In the genomic region with DNA sequence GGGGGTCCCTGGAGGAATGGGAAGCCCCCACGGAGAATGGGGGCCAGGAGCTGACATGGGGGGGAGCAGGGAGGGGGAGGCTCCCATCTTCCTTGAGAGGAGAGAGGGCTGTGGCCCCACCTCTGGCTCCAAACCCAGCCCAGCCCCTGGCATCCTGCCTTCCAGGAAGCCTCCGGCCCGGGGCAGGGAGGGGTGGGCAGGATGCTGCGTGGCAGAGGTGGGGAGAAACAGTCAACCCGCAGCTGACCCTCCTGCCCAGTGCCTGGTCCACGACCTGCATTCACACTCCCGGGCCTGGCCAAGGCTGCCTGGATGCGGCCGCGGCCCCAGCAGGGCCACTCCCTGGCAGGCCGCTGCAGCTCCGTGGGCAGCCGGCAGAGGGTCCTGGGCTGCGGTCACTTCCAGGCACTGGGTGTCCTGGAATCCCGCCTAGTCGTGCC, we compare ENCODE assay signal across 14 cellular contexts. TPM values are rescaled to one million over a fixed set of nuclear protein-coding genes. Genes with fewer than 3 reads are reported as not detected.
DNase-seq lines count a peak whose midpoint lies in the region; ATAC-seq and TF ChIP-seq lines count a peak whose summit lies in the region.
"Had no signal": no experiment of that assay in that cellular context is flagged by ENCODE, and none has a peak within 500 bp of the region (broad histone marks: within the 10 kb centered on the region; RNA-seq: fewer than 3 reads in every experiment).

No MANE protein-coding gene starts in this region.

- H3K36me3 ChIP-seq in psoas muscle (ENCODE audit: insufficient read depth in 1 of 2, low read depth in 1 of 2) (no peaks in the 10 kb centered on the region), smooth muscle cell (ENCODE audit: low read depth) (no peaks in the 10 kb centered on the region)

- WGBS in psoas muscle, 3 donors: 25 to 41% (median 41%) methylated on average over 15 to 16 of the region's 16 CpGs
- 81% methylated on average over 13 of the region's 16 CpGs for WGBS in smooth muscle cell (ENCODE audit: low lambda C conversion rate)

- peaks cover 0 to 41% (median 12%) of the 10 kb centered on the region in 3 donors for H3K27me3 ChIP-seq in psoas muscle (ENCODE audit: insufficient read depth in 3 of 3, low read length in 2 of 3)
- H3K27me3 ChIP-seq in smooth muscle cell (ENCODE audit: low read depth): peaks cover 53% of the 10 kb centered on the region

- peaks cover 21 to 32% of the 10 kb centered on the region in 2 donors for H3K27me3 Mint-ChIP-seq in natural killer cell treated with Interleukin-12 subunit alpha and Interleukin-12 subunit beta and Interleukin-15 and Interleukin-18, amount 100 ng/mL, for 72 hours
- H3K27me3 Mint-ChIP-seq in natural killer cell (ENCODE audit: low read depth in 2 of 2): peaks cover 24 to 36% of the 10 kb centered on the region in 2 donors

- ATAC-seq in natural killer cell treated with Interleukin-12 subunit alpha and Interleukin-12 subunit beta and Interleukin-15 and Interleukin-18, amount 100 ng/mL, for 72 hours: no peak
- no peak for ATAC-seq in natural killer cell
- ATAC-seq in left cardiac atrium: peak in 1 of 2 donors; percentile 2
- no peak for ATAC-seq in psoas muscle

- no peak overlapping the region for H3K4me2 ChIP-seq in smooth muscle cell
- H3K4me2 ChIP-seq: KMS-11 had no signal

- H3K4me1 ChIP-seq in psoas muscle: peaks cover 3% of the 10 kb centered on the region
- peaks cover 17% of the 10 kb centered on the region for H3K4me1 ChIP-seq in smooth muscle cell (ENCODE audit: low read depth)

- intact Hi-C loops in natural killer cell (cut with micrococcal nuclease): no loop called here
- intact Hi-C loops in left cardiac atrium (cut with DNase I): no loop called here
- intact Hi-C loops in psoas muscle (cut with DNase I): loop anchor here in 1 of 2 donors (10.0 kb wide), 1 partner anchor 138 kb away; no protein-coding TSS in a partner anchor

- no peak overlapping the region for H2AFZ ChIP-seq in smooth muscle cell (ENCODE audit: low read depth)

- DNase-seq in natural killer cell treated with Interleukin-12 subunit alpha and Interleukin-12 subunit beta and Interleukin-15 and Interleukin-18, amount 100 ng/mL, for 72 hours (ENCODE audit: low spot score): no peak
- DNase-seq in natural killer cell: no peak
- peak; percentile 59 for DNase-seq in left cardiac atrium
- no peak for DNase-seq in psoas muscle
- no peak for DNase-seq in cerebellar nuclear complex (lab: John Stamatoyannopoulos, UW)
- no peak for DNase-seq in NCI-H2171 (lab: John Stamatoyannopoulos, UW)
- DNase-seq in smooth muscle cell (lab: John Stamatoyannopoulos, UW; ENCODE audit: unreplicated experiment): no peak
- DNase-seq in GM03348 (ENCODE audit: low spot score): no peak
- DNase-seq: activated CD4-positive, alpha-beta T cell treated with anti-CD3 and anti-CD28 coated beads for 4 hours; mesenchymal stem cell; NCI-H1694 treated with DMSO at 0.1 percent for 48 hours; SW 1271 had no signal

- H3K4me3 ChIP-seq in psoas muscle (peak overlapping the region; percentile 55), smooth muscle cell (no peak overlapping the region)

- no peak overlapping the region for H3K9ac ChIP-seq in smooth muscle cell (ENCODE audit: low read depth)
- H3K9ac ChIP-seq: KMS-11 had no signal

- H3K4me1 Mint-ChIP-seq in natural killer cell treated with Interleukin-12 subunit alpha and Interleukin-12 subunit beta and Interleukin-15 and Interleukin-18, amount 100 ng/mL, for 72 hours (ENCODE audit: low read depth in 2 of 2): peaks cover 13 to 18% of the 10 kb centered on the region in 2 donors
- peaks cover 12 to 22% of the 10 kb centered on the region in 2 donors for H3K4me1 Mint-ChIP-seq in natural killer cell

- H3K9me3 ChIP-seq in psoas muscle: no peaks in the 10 kb centered on the region
- no peaks in the 10 kb centered on the region for H3K9me3 ChIP-seq in smooth muscle cell (replicated peaks; ENCODE audit: low read depth)

- peaks cover 4% of the 10 kb centered on the region for H3F3A ChIP-seq in smooth muscle cell (ENCODE audit: low read depth)

- no peaks in the 10 kb centered on the region for H3K79me2 ChIP-seq in smooth muscle cell (ENCODE audit: low read depth)

- H3K27ac ChIP-seq in psoas muscle (peak overlapping the region; percentile 36), smooth muscle cell (ENCODE audit: low read depth) (no peak overlapping the region)
- H3K27ac ChIP-seq: KMS-11 had no signal

- H4K20me1 ChIP-seq in smooth muscle cell (ENCODE audit: low read depth): no peaks in the 10 kb centered on the region

- H3K4me3 Mint-ChIP-seq in natural killer cell treated with Interleukin-12 subunit alpha and Interleukin-12 subunit beta and Interleukin-15 and Interleukin-18, amount 100 ng/mL, for 72 hours: peak overlapping the region; percentile 46
- no peak overlapping the region for H3K4me3 Mint-ChIP-seq in natural killer cell

- H3K9me3 Mint-ChIP-seq in natural killer cell treated with Interleukin-12 subunit alpha and Interleukin-12 subunit beta and Interleukin-15 and Interleukin-18, amount 100 ng/mL, for 72 hours: no peaks in the 10 kb centered on the region
- no peaks in the 10 kb centered on the region for H3K9me3 Mint-ChIP-seq in natural killer cell
- H3K9me3 Mint-ChIP-seq: activated naive CD4-positive, alpha-beta T cell treated with anti-CD3 and anti-CD28 coated beads, Interleukin-2, amount 50 U/mL, for 24 hours had no signal

- TF ChIP-seq CTCF in natural killer cell (IDR thresholded peaks at IDR 0.05) (no peak), psoas muscle (IDR thresholded peaks at IDR 0.05) (peak; percentile 14), smooth muscle cell (IDR thresholded peaks at IDR 0.05; ENCODE audit: borderline replicate concordance, insufficient read depth, poor library complexity, severe bottlenecking) (no peak)

- no peak overlapping the region for H3K27ac Mint-ChIP-seq in natural killer cell treated with Interleukin-12 subunit alpha and Interleukin-12 subunit beta and Interleukin-15 and Interleukin-18, amount 100 ng/mL, for 72 hours
- H3K27ac Mint-ChIP-seq in natural killer cell: no peak overlapping the region

- no peaks in the 10 kb centered on the region for H3K36me3 Mint-ChIP-seq in natural killer cell treated with Interleukin-12 subunit alpha and Interleukin-12 subunit beta and Interleukin-15 and Interleukin-18, amount 100 ng/mL, for 72 hours
- H3K36me3 Mint-ChIP-seq in natural killer cell: no peaks in the 10 kb centered on the region
- H3K36me3 Mint-ChIP-seq: activated naive CD4-positive, alpha-beta T cell treated with anti-CD3 and anti-CD28 coated beads, Interleukin-2, amount 50 U/mL, for 24 hours had no signal

RNA-seq across cellular contexts. Expression of a gene that starts 39.0 kb away (rescaled TPM):
- not detected for total RNA-seq in natural killer cell treated with Interleukin-12 subunit alpha and Interleukin-12 subunit beta and Interleukin-15 and Interleukin-18, amount 100 ng/mL, for 72 hours
- total RNA-seq in natural killer cell (not detected), left cardiac atrium (1 to 10 TPM; 5.6 to 9.4 TPM), psoas muscle (1 to 10 TPM; 1.3 to 1.6 (median 1.5) TPM), smooth muscle cell (0.58 TPM in 1 of 2 replicates, not detected in the other)
- polyA plus RNA-seq in psoas muscle (1 to 10 TPM in 1 of 3 donors, under 1 TPM in 2; 0.44 to 2.3 (median 0.66) TPM), smooth muscle cell (not detected in 2 replicates)
